In genomic region chr1:247007511-247008405, GRCh38 we compare ENCODE assay signal across 8 cellular contexts. TPM values are rescaled to one million over a fixed set of nuclear protein-coding genes. Genes with fewer than 3 reads are reported as not detected.
DNase-seq lines count a peak whose midpoint lies in the region; ATAC-seq and TF ChIP-seq lines count a peak whose summit lies in the region.

ZNF695 (minus strand) TSS chr1:247008057; CDS start chr1:247007908, 149 bp downstream.

- H3K27ac Mint-ChIP-seq in endodermal cell (peak within 1 kb of the TSS; percentile 100), memory B cell (no peak within 1 kb of the TSS)

- H3K27me3 Mint-ChIP-seq in endodermal cell (ENCODE audit: insufficient read depth) = peaks cover 3% of the 10 kb centered on the region
- H3K27me3 Mint-ChIP-seq in memory B cell = peaks cover 17% of the 10 kb centered on the region

- H3K36me3 Mint-ChIP-seq in endodermal cell (ENCODE audit: low read depth) (peaks cover 30% of the 10 kb centered on the region), memory B cell (peaks cover 9% of the 10 kb centered on the region)

- peak; percentile 100 for ATAC-seq in GM18909 (IDR thresholded peaks at IDR 0.05; ENCODE audit: poor library complexity, unreplicated experiment)
- ATAC-seq in HG03108 (IDR thresholded peaks at IDR 0.05; ENCODE audit: unreplicated experiment) = peak; percentile 100
- ATAC-seq in memory B cell (ENCODE audit: low read depth) = peak; percentile 98

- H3K27ac ChIP-seq in endodermal cell (ENCODE audit: low read depth, low read length) = peak within 1 kb of the TSS; percentile 96

- H3K4me3 ChIP-seq in endodermal cell (ENCODE audit: low read length) = peak within 1 kb of the TSS; percentile 88

- H3K9me3 ChIP-seq in endodermal cell (ENCODE audit: control insufficient read depth, low read length) = peaks cover 39% of the 10 kb centered on the region

- no peaks in the 10 kb centered on the region for H3K27me3 ChIP-seq in endodermal cell (ENCODE audit: control insufficient read depth, insufficient read depth, low read length, poor library complexity, severe bottlenecking)

- DNase-seq in Ammon's horn (ENCODE audit: low spot score) (peak; percentile 89), NCI-H460 (ENCODE audit: extremely low read depth, low read depth) (peak; percentile 98), endodermal cell (peak; percentile 98), memory B cell (ENCODE audit: low spot score in 2 of 2) (peak; percentile 50 to 54)
- peak; percentile 0 to 1 for DNase-seq in activated CD4-positive, alpha-beta T cell treated with anti-CD3 and anti-CD28 coated beads, Interleukin-2, amount 50 U/mL, for 4 hours
- peak; percentile 38 for DNase-seq in stimulated activated CD8-positive, alpha-beta memory T cell treated with anti-CD3 and anti-CD28 coated beads, Interleukin-12 subunit alpha, Interleukin-12 subunit beta, amount 100 ng/mL, for 24 hours (ENCODE audit: extremely low read depth)

- H3K4me3 Mint-ChIP-seq in endodermal cell (peak within 1 kb of the TSS; percentile 99), memory B cell (peak within 1 kb of the TSS; percentile 91)

- no peaks in the 10 kb centered on the region for H3K4me1 Mint-ChIP-seq in endodermal cell
- peaks cover 5% of the 10 kb centered on the region for H3K4me1 Mint-ChIP-seq in memory B cell

- WGBS in endodermal cell (ENCODE audit: insufficient coverage in 1 of 2, insufficient read length in 1 of 2), 2 experiments = 1% methylated on average over 15 to 58 of the region's 58 CpGs

- peak within 1 kb of the TSS; percentile 98 for H3K9ac ChIP-seq in endodermal cell (ENCODE audit: extremely low read depth, low read length, poor library complexity, severe bottlenecking)

- TF ChIP-seq CTCF in endodermal cell (conservative IDR thresholded peaks at IDR 0.05) = peak; percentile 39

- H3K9me3 Mint-ChIP-seq in endodermal cell = peaks cover 41% of the 10 kb centered on the region
- peaks cover 16% of the 10 kb centered on the region for H3K9me3 Mint-ChIP-seq in memory B cell

- peaks cover 13% of the 10 kb centered on the region for H3K36me3 ChIP-seq in endodermal cell (ENCODE audit: control insufficient read depth, insufficient read depth, low read length)

- H3K4me1 ChIP-seq in endodermal cell (ENCODE audit: control insufficient read depth, insufficient read depth, low read length) = no peaks in the 10 kb centered on the region

RNA-seq across cellular contexts. Expression of gene ZNF695, which starts in this region (rescaled TPM):
- total RNA-seq in NCI-H460 (2014; rRNA removed; shearing (Covaris generic)) = 12.0 and 13.1 TPM in 2 replicates
- polyA plus RNA-seq in NCI-H460 (2014; cell fraction: nucleus; rRNA removed) = 17.0 and 25.7 TPM in 2 replicates
- 10 to 100 TPM; 16.4 to 22.6 TPM for total RNA-seq in endodermal cell
- 11.0 TPM for polyA plus RNA-seq in endodermal cell (2013, experiment 1 of 2)
- polyA plus RNA-seq in endodermal cell (2013, experiment 2 of 2) = 11.6 TPM

Comparison
In these comparisons a context has a peak if more than half of its experiments do, and no peak if none do; other contexts are left out.
1. Peak in every context shown above with its lines: DNase-seq, ATAC-seq, H3K4me3 ChIP-seq and H3K27ac ChIP-seq.
2. DNase-seq: peak in every context shown above with its lines; median percentile 98 in NCI-H460; 98 in endodermal cell; 89 in Ammon's horn; 52 in memory B cell; 38 in stimulated activated CD8-positive, alpha-beta memory T cell treated with anti-CD3 and anti-CD28 coated beads, Interleukin-12 subunit alpha, Interleukin-12 subunit beta, amount 100 ng/mL, for 24 hours; 0 in activated CD4-positive, alpha-beta T cell treated with anti-CD3 and anti-CD28 coated beads, Interleukin-2, amount 50 U/mL, for 4 hours.